In the genomic region with DNA sequence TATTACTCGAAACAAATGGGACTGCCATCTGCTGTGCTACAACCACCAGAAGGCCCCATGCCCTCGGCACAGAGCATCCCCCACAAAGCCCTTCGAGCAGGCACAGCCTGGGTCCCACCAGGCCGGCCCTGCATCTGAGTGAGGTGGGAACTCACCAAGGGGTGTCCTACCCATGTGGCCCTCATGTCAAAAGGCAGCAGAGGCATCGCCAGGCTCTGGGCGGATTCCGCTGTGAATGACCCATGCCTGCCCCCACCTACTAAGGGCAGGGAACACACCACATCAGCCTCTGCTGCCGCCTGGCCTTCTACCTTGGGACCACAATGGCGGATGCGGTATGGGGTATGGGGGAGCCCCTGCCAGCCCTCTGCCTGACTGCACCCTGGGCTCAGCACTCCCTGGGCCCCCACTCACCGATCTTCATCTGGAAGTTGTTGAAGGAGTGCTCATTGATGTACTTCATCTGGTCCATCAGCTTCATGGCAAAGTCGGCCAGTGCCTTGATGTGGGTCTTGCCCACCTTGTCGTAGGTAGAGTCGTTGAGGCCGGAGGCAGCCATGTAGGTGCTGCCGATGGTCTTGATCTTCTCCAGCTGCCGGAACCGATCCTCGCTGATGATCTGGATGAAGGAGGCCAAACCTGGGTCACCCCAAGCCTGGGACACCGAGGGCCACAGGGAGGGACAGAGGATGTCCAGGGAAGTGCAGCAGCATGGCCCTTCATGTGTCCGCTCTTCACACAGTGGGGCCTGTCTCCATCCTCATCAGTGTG, we compare ENCODE assay signal across 20 cellular contexts.
"Had no signal": no experiment of that assay in that cellular context is flagged by ENCODE, and none has a peak within 500 bp of the region (broad histone marks: within the 10 kb centered on the region; RNA-seq: fewer than 3 reads in every experiment).

No MANE protein-coding gene starts in this region.

- ATAC-seq: activated T-helper 17 cell treated with anti-CD3 and anti-CD28 coated beads, Interleukin-2, amount 50 U/mL, for 72 hours; lower lobe of right lung; natural killer cell treated with Interleukin-12 subunit alpha and Interleukin-12 subunit beta and Interleukin-15 and Interleukin-18, amount 100 ng/mL, for 72 hours; stimulated activated naive CD8-positive, alpha-beta T cell treated with anti-CD3 and anti-CD28 coated beads, Interleukin-15, amount 100 ng/mL, for 72 hours had no signal

- H3K36me3 Mint-ChIP-seq: mesothelial cell of epicardium; natural killer cell treated with Interleukin-12 subunit alpha and Interleukin-12 subunit beta and Interleukin-15 and Interleukin-18, amount 100 ng/mL, for 72 hours had no signal

- H3K9me3 ChIP-seq: esophagus squamous epithelium, lower lobe of right lung had no signal

- H3K27me3 Mint-ChIP-seq: activated T-helper 17 cell treated with anti-CD3 and anti-CD28 coated beads, Interleukin-2, amount 50 U/mL, for 72 hours had no signal

- H3K4me3 Mint-ChIP-seq: activated T-helper 17 cell treated with anti-CD3 and anti-CD28 coated beads, Interleukin-2, amount 50 U/mL, for 72 hours; mesothelial cell of epicardium; natural killer cell treated with Interleukin-12 subunit alpha and Interleukin-12 subunit beta and Interleukin-15 and Interleukin-18, amount 100 ng/mL, for 72 hours; stimulated activated naive CD8-positive, alpha-beta T cell treated with anti-CD3 and anti-CD28 coated beads, Interleukin-15, amount 100 ng/mL, for 72 hours; T-helper 1 cell treated with Interleukin-12 subunit alpha and Interleukin-12 subunit beta and Interleukin-4 antibody, amounts not matched to agents 30 μg/mL and 1 μg/mL, for 36 hours had no signal

- H3K4me3 ChIP-seq: esophagus squamous epithelium, hepatocyte, lower lobe of right lung had no signal

- H3K36me3 ChIP-seq: lower lobe of right lung had no signal

- H3K27me3 ChIP-seq: esophagus squamous epithelium, hepatocyte had no signal

- H3K4me2 ChIP-seq: hepatocyte had no signal

- H3K4me1 ChIP-seq: esophagus squamous epithelium, lower lobe of right lung had no signal

- H3K27ac ChIP-seq: esophagus squamous epithelium, hepatocyte, lower lobe of right lung had no signal

- H3K27ac Mint-ChIP-seq: activated T-helper 17 cell treated with anti-CD3 and anti-CD28 coated beads, Interleukin-2, amount 50 U/mL, for 72 hours; mesothelial cell of epicardium; natural killer cell treated with Interleukin-12 subunit alpha and Interleukin-12 subunit beta and Interleukin-15 and Interleukin-18, amount 100 ng/mL, for 72 hours; stimulated activated naive CD8-positive, alpha-beta T cell treated with anti-CD3 and anti-CD28 coated beads, Interleukin-15, amount 100 ng/mL, for 72 hours; T-helper 1 cell treated with Interleukin-12 subunit alpha and Interleukin-12 subunit beta and Interleukin-4 antibody, amounts not matched to agents 30 μg/mL and 1 μg/mL, for 36 hours had no signal

- H3K9me3 Mint-ChIP-seq: mesothelial cell of epicardium; natural killer cell treated with Interleukin-12 subunit alpha and Interleukin-12 subunit beta and Interleukin-15 and Interleukin-18, amount 100 ng/mL, for 72 hours; T-helper 1 cell treated with Interleukin-12 subunit alpha and Interleukin-12 subunit beta and Interleukin-4 antibody, amounts not matched to agents 30 μg/mL and 1 μg/mL, for 36 hours had no signal

- H3K4me1 Mint-ChIP-seq: mesothelial cell of epicardium; stimulated activated naive CD8-positive, alpha-beta T cell treated with anti-CD3 and anti-CD28 coated beads, Interleukin-15, amount 100 ng/mL, for 72 hours had no signal

- H2AFZ ChIP-seq: hepatocyte had no signal

- DNase-seq: activated CD4-positive, alpha-beta T cell treated with anti-CD3 and anti-CD28 coated beads, Interleukin-2, amount 50 U/mL, for 1 hour; activated CD4-positive, CD25-positive, alpha-beta regulatory T cell treated with anti-CD3 and anti-CD28 coated beads, Interleukin-2, amount 50 U/mL, for 72 hours; activated naive CD4-positive, alpha-beta T cell treated with anti-CD3 and anti-CD28 coated beads, Interleukin-2, amount 50 U/mL, for 16 hours; activated T-cell treated with anti-CD3 and anti-CD28 coated beads, Interleukin-2, amount 50 U/mL, for 1 hour; aorta; cerebellar nuclear complex; cortex of kidney; effector CD4-positive, alpha-beta T cell; esophagus squamous epithelium; left cardiac atrium; lower lobe of right lung; retina; SHP77; stimulated activated naive CD8-positive, alpha-beta T cell treated with anti-CD3 and anti-CD28 coated beads, Interleukin-15, amount 100 ng/mL, for 72 hours; trophoblast cell had no signal

- H3K79me2 ChIP-seq: hepatocyte had no signal
